ENCODE assay signal across 8 cellular contexts in the genomic region with DNA sequence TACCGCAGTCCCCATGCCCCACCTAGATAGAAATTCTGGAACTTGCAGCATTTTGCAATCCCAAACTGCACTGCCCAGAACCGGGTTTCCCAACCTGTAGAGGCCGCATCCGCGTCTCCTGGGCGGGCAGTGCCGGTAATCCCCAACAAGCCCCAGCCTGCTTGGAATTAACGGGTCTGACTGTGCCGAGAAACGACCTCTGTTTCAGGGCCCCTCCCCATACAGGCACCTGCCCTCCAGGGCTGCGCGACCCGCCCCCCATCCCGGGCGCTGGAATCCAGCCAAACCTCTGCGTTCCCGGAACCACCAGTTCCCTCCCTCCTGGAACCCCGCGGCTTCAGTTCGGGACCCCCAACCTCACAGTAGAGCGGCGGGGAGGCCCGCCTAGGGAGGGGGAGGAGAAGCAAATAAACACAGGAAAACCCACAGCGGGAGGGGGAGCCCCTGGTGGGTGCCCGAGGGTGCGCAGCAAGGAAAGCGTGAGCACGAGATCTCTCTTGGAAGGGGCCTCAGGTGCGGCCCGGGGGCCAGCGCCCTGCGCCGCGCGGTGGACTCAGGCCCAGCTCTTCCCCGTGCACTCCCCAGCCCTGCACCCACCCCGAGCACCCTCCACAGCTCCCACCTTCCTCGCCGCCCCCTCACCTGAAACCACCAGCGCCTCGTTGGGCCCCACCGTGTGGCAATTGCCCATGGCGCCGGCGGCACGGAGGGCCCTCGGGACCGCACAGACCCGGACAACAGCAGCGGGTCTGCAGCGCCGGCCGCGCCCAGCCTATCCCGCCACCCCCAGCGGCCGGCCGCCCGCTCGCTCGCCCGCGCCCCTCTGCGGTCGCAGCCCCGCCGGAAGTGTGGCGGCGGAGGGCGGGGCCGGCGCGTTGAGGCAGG. TPM values are rescaled to one million over a fixed set of nuclear protein-coding genes. Genes with fewer than 3 reads are reported as not detected.
DNase-seq lines count a peak whose midpoint lies in the region; ATAC-seq, FAIRE-seq and TF ChIP-seq lines count a peak whose summit lies in the region.

A gene with protein sequence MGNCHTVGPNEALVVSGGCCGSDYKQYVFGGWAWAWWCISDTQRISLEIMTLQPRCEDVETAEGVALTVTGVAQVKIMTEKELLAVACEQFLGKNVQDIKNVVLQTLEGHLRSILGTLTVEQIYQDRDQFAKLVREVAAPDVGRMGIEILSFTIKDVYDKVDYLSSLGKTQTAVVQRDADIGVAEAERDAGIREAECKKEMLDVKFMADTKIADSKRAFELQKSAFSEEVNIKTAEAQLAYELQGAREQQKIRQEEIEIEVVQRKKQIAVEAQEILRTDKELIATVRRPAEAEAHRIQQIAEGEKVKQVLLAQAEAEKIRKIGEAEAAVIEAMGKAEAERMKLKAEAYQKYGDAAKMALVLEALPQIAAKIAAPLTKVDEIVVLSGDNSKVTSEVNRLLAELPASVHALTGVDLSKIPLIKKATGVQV (minus strand): TSS at position 850 of the 885 bp plus-strand sequence. CDS start 159 bp downstream, at position 691.

- peak; percentile 63 for ATAC-seq in PC-3

- H3K9me2 ChIP-seq in PC-3 (replicated peaks; ENCODE audit: low read length): no peaks in the 10 kb centered on the region

- TF ChIP-seq CTCF in D721Med (IDR thresholded peaks at IDR 0.05; ENCODE audit: insufficient read depth, missing control alignments) (peak; percentile 17), PC-3 (conservative IDR thresholded peaks at IDR 0.05; ENCODE audit: low read depth, low read length) (peak; percentile 13; the same call in 1 of the 2 replicates), fibroblast of lung (conservative IDR thresholded peaks at IDR 0.05 in 1 of 2, IDR thresholded peaks at IDR 0.05 in 1 of 2; ENCODE audit: low read depth in 1 of 2, low read length in 2 of 2) (peak; percentile 29 to 33), nephron progenitor cell (IDR thresholded peaks at IDR 0.05) (no peak), stomach (IDR thresholded peaks at IDR 0.05) (peak in 2 of 7 experiments; percentile 17 to 20)

- 0 out of 2 replicates have a peak, but pooled peaks cover 9% of the 10 kb centered on the region for H3K79me2 ChIP-seq in PC-3 (ENCODE audit: low read length)
- peaks cover 9% of the 10 kb centered on the region for H3K79me2 ChIP-seq in fibroblast of lung (ENCODE audit: control insufficient read depth, insufficient read depth, low read length)

- peak; percentile 65 for DNase-seq in D721Med (ENCODE audit: insufficient read length, low spot score)
- DNase-seq in HPDE6-E6E7 (ENCODE audit: extremely low spot score): peak; percentile 91
- DNase-seq in PC-3: peak; percentile 21
- DNase-seq in activated T-helper 1 cell treated with anti-CD3 and anti-CD28 coated beads, Interleukin-2, amount 50 U/mL, for 16 hours (ENCODE audit: low read depth in 1 of 2, low spot score in 1 of 2): peak; percentile 45 to 55
- peak; percentile 31 to 52 for DNase-seq in fibroblast of lung (ENCODE audit: low read depth in 2 of 2)
- DNase-seq in nephron progenitor cell: peak; percentile 78
- DNase-seq in stomach: peak; percentile 54
- DNase-seq in kidney glomerular epithelial cell (lab: John Stamatoyannopoulos, UW): no peak

- H3K36me3 ChIP-seq in PC-3 (ENCODE audit: low read depth, low read length) (no peaks in the 10 kb centered on the region), fibroblast of lung (ENCODE audit: control insufficient read depth, insufficient read depth, low read length) (peaks cover 3% of the 10 kb centered on the region), stomach (no peaks in the 10 kb centered on the region)

- H3K27me3 Mint-ChIP-seq in nephron progenitor cell (ENCODE audit: low read depth, poor library complexity): peaks cover 7% of the 10 kb centered on the region

- no peak for FAIRE-seq in D721Med (lab: Jason Lieb, UNC)

- H3K36me3 Mint-ChIP-seq in nephron progenitor cell (ENCODE audit: low read depth): peaks cover 43% of the 10 kb centered on the region

- intact Hi-C loops in PC-3 (cut with micrococcal nuclease) (no loop called here), stomach (cut with DNase I; ENCODE audit: low total_unique reads) (no loop called here)

- TF ChIP-seq POLR2A in stomach (IDR thresholded peaks at IDR 0.05): no peak

- no peaks in the 10 kb centered on the region for H4K20me1 ChIP-seq in PC-3 (ENCODE audit: low read length)
- H4K20me1 ChIP-seq in fibroblast of lung (ENCODE audit: control insufficient read depth, extremely low read depth, insufficient read depth, low read length): no peaks in the 10 kb centered on the region

- H3K9me3 Mint-ChIP-seq in nephron progenitor cell: peaks cover 3% of the 10 kb centered on the region

- H3K4me2 ChIP-seq in PC-3 (ENCODE audit: low read length) (peak within 1 kb of the TSS; percentile 92), fibroblast of lung (ENCODE audit: extremely low read depth, insufficient read depth, low read length) (peak within 1 kb of the TSS; percentile 90)

- H3K9me3 ChIP-seq in PC-3 (ENCODE audit: low read length): no peaks in the 10 kb centered on the region
- no peaks in the 10 kb centered on the region for H3K9me3 ChIP-seq in fibroblast of lung (ENCODE audit: control insufficient read depth, insufficient read depth, low read depth, low read length)
- H3K9me3 ChIP-seq in stomach: no peaks in the 10 kb centered on the region

- H3K4me1 ChIP-seq in PC-3 (ENCODE audit: insufficient read depth, low read length): peaks cover 11% of the 10 kb centered on the region
- H3K4me1 ChIP-seq in fibroblast of lung (ENCODE audit: control insufficient read depth, extremely low read depth, insufficient read depth, low read length): peaks cover 12% of the 10 kb centered on the region
- H3K4me1 ChIP-seq in stomach: peaks cover 25 to 74% (median 54%) of the 10 kb centered on the region in 4 donors

- peak within 1 kb of the TSS; percentile 92 for H3K4me3 Mint-ChIP-seq in nephron progenitor cell

- peaks cover 53% of the 10 kb centered on the region for H3K4me1 Mint-ChIP-seq in nephron progenitor cell

- no peak within 1 kb of the TSS for H3K27ac Mint-ChIP-seq in nephron progenitor cell

- POLR2A ChIA-PET in PC-3 (lab: Charles Lee; ENCODE audit: unreplicated experiment): no interaction called here

- BruUV-seq in PC-3 (replicated peaks; lab: Mats Ljungman, UMichigan): no TSS peak

- CTCF ChIA-PET in PC-3 (lab: Charles Lee): interaction anchor here (1.0 kb wide), 1 partner anchor 55 kb away, joined by 3 read pairs; no protein-coding TSS in a partner anchor

- no peaks in the 10 kb centered on the region for H3F3A ChIP-seq in PC-3 (ENCODE audit: low read length, unreplicated experiment)

- H2AFZ ChIP-seq in PC-3 (ENCODE audit: low read length) (peak within 1 kb of the TSS; percentile 95), fibroblast of lung (ENCODE audit: low read length) (peak within 1 kb of the TSS; percentile 88)

- H3K27ac ChIP-seq in PC-3 (ENCODE audit: low read length): peak within 1 kb of the TSS; percentile 16; the same call in 1 of the 2 replicates
- peak within 1 kb of the TSS; percentile 56 for H3K27ac ChIP-seq in fibroblast of lung (ENCODE audit: insufficient read depth, low read length)
- peak within 1 kb of the TSS; percentile 91 to 97 (median 95) for H3K27ac ChIP-seq in stomach

- WGBS in stomach, 5 donors: 0 to 1% (median 0%) methylated on average over 34 to 73 of the region's 73 CpGs

- peak within 1 kb of the TSS; percentile 68 for H3K9ac ChIP-seq in PC-3 (ENCODE audit: low read length)
- H3K9ac ChIP-seq in fibroblast of lung (ENCODE audit: insufficient read depth, low read length): peak within 1 kb of the TSS; percentile 73

- H3K27me3 ChIP-seq in PC-3 (ENCODE audit: low read length) (no peaks in the 10 kb centered on the region), fibroblast of lung (ENCODE audit: control insufficient read depth, insufficient read depth, low read length) (no peaks in the 10 kb centered on the region), stomach (no peaks in the 10 kb centered on the region)

- TF ChIP-seq EP300 in stomach (IDR thresholded peaks at IDR 0.05): no peak

- H3K4me3 ChIP-seq in PC-3 (ENCODE audit: low read length) (peak within 1 kb of the TSS; percentile 83), fibroblast of lung (replicated peaks in 1 of 4; ENCODE audit: control extremely low read depth in 1 of 4, insufficient read depth in 1 of 4, low read depth in 3 of 4, low read length in 4 of 4) (peak within 1 kb of the TSS; percentile 59 to 97 (median 79)), stomach (peak within 1 kb of the TSS; percentile 90 to 98 (median 92))

RNA-seq across cellular contexts. Expression of the gene that starts here (rescaled TPM):
- total RNA-seq in PC-3 (2014; rRNA removed): 23.1 and 34.7 TPM in 2 replicates
- 39.8 and 48.9 TPM in 2 replicates for total RNA-seq in fibroblast of lung
- 81.1 and 95.4 TPM in 2 replicates for polyA plus RNA-seq in fibroblast of lung
- polyA plus RNA-seq in fibroblast of lung (2012): 90.5 and 106 TPM in 2 replicates
- 265 and 289 TPM in 2 replicates for polyA minus RNA-seq in fibroblast of lung (ENCODE audit: low replicate concordance)
- total RNA-seq in stomach: 10 to 100 TPM; 19.5 to 80.5 (median 42.4) TPM
- polyA plus RNA-seq in stomach: 10 to 100 TPM; 32.1 to 43.2 (median 37.0) TPM

Comparison
In these comparisons a context has a peak if more than half of its experiments do, and no peak if none do; other contexts are left out.
1. H3K27ac ChIP-seq: peak in every context shown above with its lines; median percentile 95 in stomach; 56 in fibroblast of lung; 16 in PC-3.